Comparison of ENCODE assay signal across 21 cellular contexts in the genomic region with DNA sequence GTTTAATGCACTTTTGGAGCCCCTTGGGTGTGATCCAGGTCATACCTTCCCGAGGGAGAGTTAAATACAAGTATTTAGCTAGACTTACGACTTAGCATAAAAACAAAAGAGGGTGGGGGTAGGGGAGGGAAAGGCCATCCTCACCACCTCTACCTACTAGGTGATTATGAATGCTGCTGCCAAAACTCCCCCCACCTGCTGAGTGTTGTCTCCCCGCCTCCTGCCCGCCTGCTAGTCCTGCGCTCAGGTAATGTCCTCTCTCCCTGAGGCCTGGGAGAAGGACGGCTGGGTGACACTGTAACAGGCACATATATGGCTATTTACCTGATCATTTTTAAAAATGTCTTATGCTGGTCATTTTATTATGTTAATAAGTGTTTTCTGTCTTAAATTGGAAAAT. TPM values are rescaled to one million over a fixed set of nuclear protein-coding genes. Genes with fewer than 3 reads are reported as not detected.
DNase-seq lines count a peak whose midpoint lies in the region; ATAC-seq and TF ChIP-seq lines count a peak whose summit lies in the region.
"Had no signal": no experiment of that assay in that cellular context is flagged by ENCODE, and none has a peak within 500 bp of the region (broad histone marks: within the 10 kb centered on the region; RNA-seq: fewer than 3 reads in every experiment).

No MANE protein-coding gene starts in this region.

- H3K9me3 ChIP-seq in esophagus squamous epithelium: no peaks in the 10 kb centered on the region
- H3K9me3 ChIP-seq: Caco-2, MG63, SJSA1 had no signal

- DNase-seq in DMS153 (lab: John Stamatoyannopoulos, UW) (peak; percentile 6), DMS153 treated with DMSO at 0.1 percent for 48 hours (lab: John Stamatoyannopoulos, UW; ENCODE audit: unreplicated experiment) (no peak), NCI-H526 (lab: John Stamatoyannopoulos, UW) (peak; percentile 7 to 22), esophagus squamous epithelium (lab: John Stamatoyannopoulos, UW) (no peak), Right ventricle myocardium superior (no peak)
- DNase-seq in activated CD8-positive, alpha-beta memory T cell treated with anti-CD3 and anti-CD28 coated beads, Interleukin-2, amount 10 ng/mL, durations not matched to agents 7 days and 5 days: no peak
- DNase-seq: Caco-2; CD4-positive, alpha-beta T cell; EL; HFFc6; Kasumi-1; MG63; NCI-H1092; NCI-H1436 treated with DMSO at 0.1 percent for 48 hours; NCI-H2029; NCI-H2171 treated with DMSO at 0.1 percent for 48 hours; NCI-H446 had no signal

- H3K4me3 ChIP-seq in esophagus squamous epithelium: no peak overlapping the region
- H3K4me3 ChIP-seq: MG63, SJSA1 had no signal

- no peaks in the 10 kb centered on the region for H3K27me3 ChIP-seq in esophagus squamous epithelium
- H3K27me3 ChIP-seq: MG63, SJSA1 had no signal

- H3K36me3 Mint-ChIP-seq in nephron (ENCODE audit: low read depth): no peaks in the 10 kb centered on the region
- H3K36me3 Mint-ChIP-seq in activated CD8-positive, alpha-beta memory T cell treated with anti-CD3 and anti-CD28 coated beads, Interleukin-2, amount 10 ng/mL, durations not matched to agents 7 days and 5 days: no peaks in the 10 kb centered on the region

- peaks cover 4 to 79% (median 9%) of the 10 kb centered on the region in 3 donors for H3K4me1 ChIP-seq in esophagus squamous epithelium

- no peak overlapping the region for H3K4me3 Mint-ChIP-seq in nephron
- no peak overlapping the region for H3K4me3 Mint-ChIP-seq in activated CD8-positive, alpha-beta memory T cell treated with anti-CD3 and anti-CD28 coated beads, Interleukin-2, amount 10 ng/mL, durations not matched to agents 7 days and 5 days
- H3K4me3 Mint-ChIP-seq: CD4-positive, alpha-beta T cell; HFFc6 had no signal

- WGBS in esophagus squamous epithelium, 2 donors: 75 to 82% methylated on average over 4 to 6 of the region's 6 CpGs

- no peaks in the 10 kb centered on the region for H3K36me3 ChIP-seq in esophagus squamous epithelium
- H3K36me3 ChIP-seq: MG63, SJSA1 had no signal

- ATAC-seq in HG03196 (IDR thresholded peaks at IDR 0.05; ENCODE audit: unreplicated experiment) (no peak), Right ventricle myocardium superior (ENCODE audit: poor library complexity) (no peak)
- ATAC-seq in activated CD8-positive, alpha-beta memory T cell treated with anti-CD3 and anti-CD28 coated beads, Interleukin-2, amount 10 ng/mL, durations not matched to agents 7 days and 5 days: no peak

- no peak for TF ChIP-seq POLR2A in esophagus squamous epithelium (IDR thresholded peaks at IDR 0.05)

- H3K9me3 Mint-ChIP-seq in nephron: no peaks in the 10 kb centered on the region
- no peaks in the 10 kb centered on the region for H3K9me3 Mint-ChIP-seq in activated CD8-positive, alpha-beta memory T cell treated with anti-CD3 and anti-CD28 coated beads, Interleukin-2, amount 10 ng/mL, durations not matched to agents 7 days and 5 days (ENCODE audit: low read depth)
- H3K9me3 Mint-ChIP-seq: CD4-positive, alpha-beta T cell; HFFc6 had no signal

- H3K4me1 Mint-ChIP-seq in nephron: peaks cover 55% of the 10 kb centered on the region
- H3K4me1 Mint-ChIP-seq in activated CD8-positive, alpha-beta memory T cell treated with anti-CD3 and anti-CD28 coated beads, Interleukin-2, amount 10 ng/mL, durations not matched to agents 7 days and 5 days: no peaks in the 10 kb centered on the region

- intact Hi-C loops in esophagus squamous epithelium (cut with DNase I): no loop called here
- intact Hi-C loops in Right ventricle myocardium superior (cut with DNase I): no loop called here

- H3K27ac Mint-ChIP-seq in nephron: peak overlapping the region in 2 of 3 experiments; percentile 64 to 88
- H3K27ac Mint-ChIP-seq in activated CD8-positive, alpha-beta memory T cell treated with anti-CD3 and anti-CD28 coated beads, Interleukin-2, amount 10 ng/mL, durations not matched to agents 7 days and 5 days: no peak overlapping the region
- H3K27ac Mint-ChIP-seq: CD4-positive, alpha-beta T cell; HFFc6 had no signal

- no peaks in the 10 kb centered on the region for H3K27me3 Mint-ChIP-seq in nephron (ENCODE audit: low read depth)
- peaks cover 19% of the 10 kb centered on the region for H3K27me3 Mint-ChIP-seq in activated CD8-positive, alpha-beta memory T cell treated with anti-CD3 and anti-CD28 coated beads, Interleukin-2, amount 10 ng/mL, durations not matched to agents 7 days and 5 days

- H3K27ac ChIP-seq in esophagus squamous epithelium: peak overlapping the region in 3 of 4 donors; percentile 26 to 61 (median 31)
- H3K27ac ChIP-seq: 22Rv1, SJSA1 had no signal

- TF ChIP-seq CTCF in esophagus squamous epithelium (IDR thresholded peaks at IDR 0.05) (no peak), nephron (IDR thresholded peaks at IDR 0.05; ENCODE audit: unreplicated experiment in 3 of 3) (no peak)

- CTCF ChIA-PET in activated CD8-positive, alpha-beta memory T cell treated with anti-CD3 and anti-CD28 coated beads, Interleukin-2, amount 10 ng/mL, durations not matched to agents 7 days and 5 days (lab: Charles Lee): no interaction called here

RNA-seq across cellular contexts. Expression of gene NCKAP5, which starts 3.0 kb away (rescaled TPM):
- 1 to 10 TPM; 4.5 to 6.9 (median 5.3) TPM for total RNA-seq in esophagus squamous epithelium
- total RNA-seq in Right ventricle myocardium superior: 7.9 TPM
- not detected for total RNA-seq in activated CD8-positive, alpha-beta memory T cell treated with anti-CD3 and anti-CD28 coated beads, Interleukin-2, amount 10 ng/mL, durations not matched to agents 7 days and 5 days
- total RNA-seq: CD4-positive, alpha-beta T cell had no signal

Comparison
In these comparisons a context has a peak if more than half of its experiments do, and no peak if none do; other contexts are left out.
1. DNase-seq: peak in DMS153 (single experiment) and NCI-H526 (2 of 2); none in DMS153 treated with DMSO at 0.1 percent for 48 hours (single experiment), esophagus squamous epithelium (single experiment), Right ventricle myocardium superior (single experiment) and activated CD8-positive, alpha-beta memory T cell treated with anti-CD3 and anti-CD28 coated beads, Interleukin-2, amount 10 ng/mL, durations not matched to agents 7 days and 5 days (single experiment).